8 cellular contexts compared by ENCODE assay signal in the genomic region with DNA sequence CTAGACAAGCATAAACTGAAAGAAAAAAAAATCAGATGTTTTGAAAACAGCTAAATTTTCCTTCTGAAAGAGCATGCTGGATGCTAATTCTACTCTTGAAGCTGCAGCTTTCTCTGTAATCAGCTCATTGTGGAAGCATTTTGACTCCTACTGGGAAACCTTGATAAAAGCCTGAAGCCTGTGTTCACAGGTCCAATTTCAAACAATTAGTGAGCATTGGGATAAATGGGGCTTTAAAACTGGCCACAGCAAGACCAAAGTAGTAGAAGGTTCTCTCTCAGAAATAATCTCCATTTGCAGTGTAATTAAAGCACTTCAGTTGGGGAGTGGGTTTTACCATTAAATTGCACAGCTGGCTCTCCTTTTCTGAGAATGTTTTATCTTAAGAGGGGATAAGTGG.
A peak's percentile ranks its signal among the peaks of the same experiment; 100 is the strongest.
DNase-seq lines count a peak whose midpoint lies in the region; ATAC-seq and TF ChIP-seq lines count a peak whose summit lies in the region.
"Not testable (repeated sequence)": the region's sequence is repeated elsewhere in the genome, so short reads cannot be mapped to it uniquely, and the experiment has no call there.

No MANE protein-coding gene starts in this region.

- not testable (repeated sequence) for H3K9me2 ChIP-seq in PC-9 (ENCODE audit: insufficient read depth)

- not testable (repeated sequence) for H3K79me2 ChIP-seq in PC-9 (ENCODE audit: low read depth)

- not testable (repeated sequence) for BruUV-seq in PC-9 (replicated peaks; lab: Mats Ljungman, UMichigan)

- intact Hi-C loops in PC-9 (cut with micrococcal nuclease; ENCODE audit: unreplicated experiment) (loop anchor here (5.0 kb wide), 1 partner anchor 46 kb away; no protein-coding TSS in a partner anchor), psoas muscle (cut with DNase I) (loop anchor here in 1 of 2 donors (10.0 kb wide), 1 partner anchor 114 kb away; the partner anchor contains the start of genes PPP1R12B and UBE2T)

- POLR2A ChIA-PET in PC-9 (lab: Charles Lee; ENCODE audit: unreplicated experiment), result not testable (repeated sequence)

- H3K4me1 ChIP-seq in PC-9 (replicated peaks; ENCODE audit: insufficient read depth) (peaks cover 79% of the 10 kb centered on the region), right atrium auricular region (peaks cover 0 to 34% of the 10 kb centered on the region in 2 donors), psoas muscle (peaks cover 40% of the 10 kb centered on the region)

- not testable (repeated sequence) for TF ChIP-seq CTCF in PC-9 (conservative IDR thresholded peaks at IDR 0.05); right atrium auricular region (IDR thresholded peaks at IDR 0.05); psoas muscle (IDR thresholded peaks at IDR 0.05)

- H3K9me3 ChIP-seq in PC-9 (ENCODE audit: insufficient read depth, low read depth); right atrium auricular region; psoas muscle: not testable (repeated sequence)

- H3K4me2 ChIP-seq in PC-9, result not testable (repeated sequence)

- H4K20me1 ChIP-seq in PC-9 (ENCODE audit: insufficient read depth), result not testable (repeated sequence)

- DNase-seq in DMS79 (lab: John Stamatoyannopoulos, UW), result peak; percentile 80
- peak; percentile 26 for DNase-seq in NCI-H1092 treated with DMSO at 0.1 percent for 48 hours (lab: John Stamatoyannopoulos, UW)
- peak; percentile 67 for DNase-seq in NCI-H146 treated with DMSO at 0.1 percent for 48 hours (lab: John Stamatoyannopoulos, UW; ENCODE audit: unreplicated experiment)
- peak; percentile 81 for DNase-seq in NCI-H2107 treated with DMSO at 0.1 percent for 48 hours (lab: John Stamatoyannopoulos, UW; ENCODE audit: unreplicated experiment)
- peak; percentile 87 for DNase-seq in NCI-H69 (lab: John Stamatoyannopoulos, UW)
- DNase-seq in PC-9; right atrium auricular region (ENCODE audit: low spot score); psoas muscle: not testable (repeated sequence)

- ATAC-seq in psoas muscle, result not testable (repeated sequence)

- H3K27me3 ChIP-seq in PC-9 (ENCODE audit: insufficient read depth, low read depth); right atrium auricular region; psoas muscle (ENCODE audit: insufficient read depth in 3 of 3, low read length in 2 of 3): not testable (repeated sequence)

- H2AFZ ChIP-seq in PC-9, result not testable (repeated sequence)

- peaks cover 12% of the 10 kb centered on the region; the same call in 1 of the 2 replicates for H3K36me3 ChIP-seq in PC-9 (ENCODE audit: low read depth)
- H3K36me3 ChIP-seq in right atrium auricular region, result peaks cover 16% of the 10 kb centered on the region
- peaks cover 0 to 20% of the 10 kb centered on the region in 2 donors for H3K36me3 ChIP-seq in psoas muscle (ENCODE audit: insufficient read depth in 1 of 2, low read depth in 1 of 2)

- H3F3A ChIP-seq in PC-9 (ENCODE audit: insufficient read depth, low read depth), result peaks cover 44% of the 10 kb centered on the region

- CTCF ChIA-PET in PC-9 (lab: Charles Lee), result interaction anchor here (0.7 kb wide), 1 partner anchor 244 kb away, joined by 4 read pairs; no protein-coding TSS in a partner anchor

- not testable (repeated sequence) for H3K4me3 ChIP-seq in PC-9, right atrium auricular region, psoas muscle

- H3K27ac ChIP-seq in PC-9 (peak overlapping the region; percentile 69; the same call in 1 of the 2 replicates), right atrium auricular region (peak overlapping the region; percentile 64 to 85), psoas muscle (peak overlapping the region; percentile 87)
